In the genomic region with DNA sequence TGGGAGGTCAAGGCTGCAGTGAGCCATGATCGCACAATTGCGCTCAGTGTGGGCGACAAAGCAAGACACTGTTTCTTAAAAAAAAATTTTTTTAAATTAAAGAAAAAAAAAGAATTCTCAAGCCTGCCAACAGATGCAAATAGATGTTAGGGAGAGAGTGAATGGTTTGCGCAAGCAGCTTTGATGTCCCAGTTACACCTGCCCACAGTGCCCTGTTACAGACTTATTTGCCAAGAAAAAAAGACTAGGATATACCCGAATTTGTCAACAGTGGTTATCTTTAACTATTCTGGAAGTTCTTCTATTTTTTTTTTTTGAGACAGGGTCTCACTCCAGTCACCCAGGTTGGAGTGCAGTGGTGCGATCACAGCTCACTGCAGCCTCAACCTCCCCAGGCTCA, we compare ENCODE assay signal across 34 cellular contexts.
"Had no signal": no experiment of that assay in that cellular context is flagged by ENCODE, and none has a peak within 500 bp of the region (broad histone marks: within the 10 kb centered on the region; RNA-seq: fewer than 3 reads in every experiment).

No MANE protein-coding gene starts in this region.

- H3K4me3 Mint-ChIP-seq: activated B cell treated with CpG ODN at 0.5 μM for 24 hours; activated CD4-positive, alpha-beta memory T cell treated with anti-CD3 and anti-CD28 coated beads for 36 hours; activated CD4-positive, alpha-beta T cell treated with anti-CD3 and anti-CD28 coated beads, Interleukin-2, amount 10 ng/mL, durations not matched to agents 24 days and 14 days; activated CD8-positive, alpha-beta T cell treated with anti-CD3 and anti-CD28 coated beads for 36 hours; activated naive CD4-positive, alpha-beta T cell treated with anti-CD3 and anti-CD28 coated beads for 36 hours; activated naive CD8-positive, alpha-beta T cell treated with anti-CD3 and anti-CD28 coated beads for 36 hours; activated T-cell treated with anti-CD3 and anti-CD28 coated beads, Interleukin-2, amount 50 U/mL, for 4 hours; activated T-cell treated with anti-CD3 and anti-CD28 coated beads, Interleukin-2, amount 50 U/mL, for 72 hours; activated T-helper 1 cell treated with anti-CD3 and anti-CD28 coated beads, Interleukin-12 subunit alpha, Interleukin-12 subunit beta, Interleukin-2, Interleukin-4 antibody, amounts not matched to agents 30 ng/mL and 10 ng/mL and 1 ng/mL, durations not matched to agents 14 hours and 24 hours and 36 hours; activated T-helper 17 cell treated with anti-CD3 and anti-CD28 coated beads, Interleukin-2, amount 50 U/mL, for 72 hours; T-helper 1 cell treated with Interleukin-12 subunit alpha and Interleukin-12 subunit beta and Interleukin-4 antibody, amounts not matched to agents 30 μg/mL and 1 μg/mL, for 36 hours; T-helper 2 cell treated with Interferon-gamma antibody and Interleukin-4, amounts not matched to agents 5 μg/mL and 100 μg/mL, for 36 hours had no signal

- H3K4me3 ChIP-seq: adrenal gland, body of pancreas, breast epithelium had no signal

- H3K9me3 Mint-ChIP-seq: activated B cell treated with CpG ODN at 0.5 μM for 24 hours; activated CD4-positive, alpha-beta memory T cell treated with anti-CD3 and anti-CD28 coated beads for 36 hours; activated CD4-positive, alpha-beta T cell treated with anti-CD3 and anti-CD28 coated beads, Interleukin-2, amount 10 ng/mL, durations not matched to agents 24 days and 14 days; activated CD8-positive, alpha-beta T cell treated with anti-CD3 and anti-CD28 coated beads for 36 hours; activated naive CD4-positive, alpha-beta T cell treated with anti-CD3 and anti-CD28 coated beads for 36 hours; activated naive CD4-positive, alpha-beta T cell treated with anti-CD3 and anti-CD28 coated beads, Interleukin-2, amount 50 U/mL, for 72 hours; activated naive CD8-positive, alpha-beta T cell treated with anti-CD3 and anti-CD28 coated beads for 36 hours; activated T-cell treated with anti-CD3 and anti-CD28 coated beads, Interleukin-2, amount 50 U/mL, for 4 hours; activated T-cell treated with anti-CD3 and anti-CD28 coated beads, Interleukin-2, amount 50 U/mL, for 72 hours; activated T-helper 1 cell treated with anti-CD3 and anti-CD28 coated beads, Interleukin-12 subunit alpha, Interleukin-12 subunit beta, Interleukin-2, Interleukin-4 antibody, amounts not matched to agents 30 ng/mL and 10 ng/mL and 1 ng/mL, durations not matched to agents 14 hours and 24 hours and 36 hours; activated T-helper 17 cell treated with anti-CD3 and anti-CD28 coated beads, Interleukin-2, amount 50 U/mL, for 72 hours; T-helper 1 cell treated with Interleukin-12 subunit alpha and Interleukin-12 subunit beta and Interleukin-4 antibody, amounts not matched to agents 30 μg/mL and 1 μg/mL, for 36 hours; T-helper 2 cell treated with Interferon-gamma antibody and Interleukin-4, amounts not matched to agents 5 μg/mL and 100 μg/mL, for 36 hours had no signal

- H3K36me3 ChIP-seq: brain microvascular endothelial cell, breast epithelium had no signal

- H3K27me3 ChIP-seq: adrenal gland, body of pancreas, brain microvascular endothelial cell, breast epithelium had no signal

- H3K4me1 Mint-ChIP-seq: activated CD4-positive, alpha-beta T cell treated with anti-CD3 and anti-CD28 coated beads, Interleukin-2, amount 10 ng/mL, durations not matched to agents 24 days and 14 days; activated T-helper 17 cell treated with anti-CD3 and anti-CD28 coated beads, Interleukin-2, amount 50 U/mL, for 72 hours had no signal

- H3K27ac ChIP-seq: adrenal gland, brain microvascular endothelial cell, breast epithelium had no signal

- ATAC-seq: activated CD8-positive, alpha-beta T cell treated with anti-CD3 and anti-CD28 coated beads for 36 hours; activated naive CD4-positive, alpha-beta T cell treated with anti-CD3 and anti-CD28 coated beads, Interleukin-2, amount 50 U/mL, for 72 hours; activated T-cell treated with anti-CD3 and anti-CD28 coated beads, Interleukin-2, amount 50 U/mL, for 4 hours; activated T-cell treated with anti-CD3 and anti-CD28 coated beads, Interleukin-2, amount 50 U/mL, for 72 hours; activated T-helper 17 cell treated with anti-CD3 and anti-CD28 coated beads, Interleukin-2, amount 50 U/mL, for 72 hours; body of pancreas had no signal

- H3K9me3 ChIP-seq: adrenal gland, body of pancreas, breast epithelium had no signal

- H3K36me3 Mint-ChIP-seq: activated CD4-positive, alpha-beta memory T cell treated with anti-CD3 and anti-CD28 coated beads for 36 hours; activated naive CD8-positive, alpha-beta T cell treated with anti-CD3 and anti-CD28 coated beads for 36 hours had no signal

- H3K27me3 Mint-ChIP-seq: activated B cell treated with CpG ODN at 0.5 μM for 24 hours; activated CD4-positive, alpha-beta memory T cell treated with anti-CD3 and anti-CD28 coated beads for 36 hours; activated CD4-positive, alpha-beta T cell treated with anti-CD3 and anti-CD28 coated beads, Interleukin-2, amount 10 ng/mL, durations not matched to agents 24 days and 14 days; activated CD8-positive, alpha-beta T cell treated with anti-CD3 and anti-CD28 coated beads for 36 hours; activated naive CD8-positive, alpha-beta T cell treated with anti-CD3 and anti-CD28 coated beads for 36 hours; activated T-helper 17 cell treated with anti-CD3 and anti-CD28 coated beads, Interleukin-2, amount 50 U/mL, for 72 hours had no signal

- DNase-seq: activated B cell treated with CpG ODN at 0.5 μM for 24 hours; activated CD4-positive, alpha-beta memory T cell treated with anti-CD3 and anti-CD28 coated beads for 36 hours; activated CD4-positive, alpha-beta T cell treated with anti-CD3 and anti-CD28 coated beads for 4 hours; activated CD4-positive, alpha-beta T cell treated with anti-CD3 and anti-CD28 coated beads, Interleukin-2, amount 10 ng/mL, durations not matched to agents 24 days and 14 days; activated CD4-positive, alpha-beta T cell treated with anti-CD3 and anti-CD28 coated beads, Interleukin-2, amount 50 U/mL, for 1 hour; activated CD4-positive, alpha-beta T cell treated with anti-CD3 and anti-CD28 coated beads, Interleukin-2, amount 50 U/mL, for 4 hours; activated CD4-positive, CD25-positive, alpha-beta regulatory T cell treated with anti-CD3 and anti-CD28 coated beads, Interleukin-2, amount 50 U/mL, for 72 hours; activated CD8-positive, alpha-beta memory T cell treated with anti-CD3 and anti-CD28 coated beads, Interleukin-2, amount 50 U/mL, for 4 hours; activated CD8-positive, alpha-beta T cell treated with anti-CD3 and anti-CD28 coated beads for 36 hours; activated effector memory CD4-positive, alpha-beta T cell treated with anti-CD3 and anti-CD28 coated beads, Interleukin-2, amount 50 U/mL, for 16 hours; activated gamma-delta T cell treated with Interleukin-2 at 50 U/mL for 16 hours; activated naive CD4-positive, alpha-beta T cell; activated naive CD4-positive, alpha-beta T cell treated with anti-CD3 and anti-CD28 coated beads for 36 hours; activated naive CD4-positive, alpha-beta T cell treated with anti-CD3 and anti-CD28 coated beads, Interleukin-2, amount 50 U/mL, for 16 hours; activated naive CD8-positive, alpha-beta T cell treated with anti-CD3 and anti-CD28 coated beads for 36 hours; activated T-cell treated with anti-CD3 and anti-CD28 coated beads for 4 hours; activated T-cell treated with anti-CD3 and anti-CD28 coated beads, Interleukin-2, amount 50 U/mL, for 1 hour; activated T-cell treated with anti-CD3 and anti-CD28 coated beads, Interleukin-2, amount 50 U/mL, for 4 hours; activated T-cell treated with anti-CD3 and anti-CD28 coated beads, Interleukin-2, amount 50 U/mL, for 72 hours; adrenal gland; amniotic stem cell; aorta; body of pancreas; brain microvascular endothelial cell; central memory CD4-positive, alpha-beta T cell; T-helper 1 cell; T-helper 2 cell; T-helper 9 cell had no signal

- H3K27ac Mint-ChIP-seq: activated CD4-positive, alpha-beta memory T cell treated with anti-CD3 and anti-CD28 coated beads for 36 hours; activated CD4-positive, alpha-beta T cell treated with anti-CD3 and anti-CD28 coated beads, Interleukin-2, amount 10 ng/mL, durations not matched to agents 24 days and 14 days; activated CD8-positive, alpha-beta T cell treated with anti-CD3 and anti-CD28 coated beads for 36 hours; activated naive CD4-positive, alpha-beta T cell treated with anti-CD3 and anti-CD28 coated beads for 36 hours; activated naive CD8-positive, alpha-beta T cell treated with anti-CD3 and anti-CD28 coated beads for 36 hours; activated T-cell treated with anti-CD3 and anti-CD28 coated beads, Interleukin-2, amount 50 U/mL, for 72 hours; activated T-helper 1 cell treated with anti-CD3 and anti-CD28 coated beads, Interleukin-12 subunit alpha, Interleukin-12 subunit beta, Interleukin-2, Interleukin-4 antibody, amounts not matched to agents 30 ng/mL and 10 ng/mL and 1 ng/mL, durations not matched to agents 14 hours and 24 hours and 36 hours; activated T-helper 17 cell treated with anti-CD3 and anti-CD28 coated beads, Interleukin-2, amount 50 U/mL, for 72 hours; T-helper 1 cell treated with Interleukin-12 subunit alpha and Interleukin-12 subunit beta and Interleukin-4 antibody, amounts not matched to agents 30 μg/mL and 1 μg/mL, for 36 hours; T-helper 2 cell treated with Interferon-gamma antibody and Interleukin-4, amounts not matched to agents 5 μg/mL and 100 μg/mL, for 36 hours had no signal

- H3K4me1 ChIP-seq: breast epithelium had no signal
